12 cellular contexts compared by ENCODE assay signal in genomic region chr3:42518800-42519567, GRCh38. TPM values are rescaled to one million over a fixed set of nuclear protein-coding genes. Genes with fewer than 3 reads are reported as not detected.
DNase-seq lines count a peak whose midpoint lies in the region; ATAC-seq and TF ChIP-seq lines count a peak whose summit lies in the region.
"Had no signal": no experiment of that assay in that cellular context is flagged by ENCODE, and none has a peak within 500 bp of the region (broad histone marks: within the 10 kb centered on the region; RNA-seq: fewer than 3 reads in every experiment).

No MANE protein-coding gene starts in this region.

- H3K4me1 Mint-ChIP-seq in CD4-positive, alpha-beta T cell (ENCODE audit: low read depth) = peaks cover 41% of the 10 kb centered on the region
- H3K4me1 Mint-ChIP-seq: memory B cell had no signal

- H3K36me3 ChIP-seq in H7 (replicated peaks; ENCODE audit: control insufficient read depth, insufficient read depth, low read length) = 0 out of 2 replicates have a peak, but pooled peaks cover 1% of the 10 kb centered on the region
- no peaks in the 10 kb centered on the region for H3K36me3 ChIP-seq in stomach
- no peaks in the 10 kb centered on the region for H3K36me3 ChIP-seq in prostate gland
- H3K36me3 ChIP-seq: thoracic aorta had no signal

- H3K4me1 ChIP-seq in stomach (peaks cover 0 to 20% (median 18%) of the 10 kb centered on the region in 4 donors), prostate gland (replicated peaks) (peaks cover 23% of the 10 kb centered on the region)

- H3K36me3 Mint-ChIP-seq in CD4-positive, alpha-beta T cell (ENCODE audit: low read depth) = peaks cover 79% of the 10 kb centered on the region
- H3K36me3 Mint-ChIP-seq: memory B cell had no signal

- peak; percentile 67 for ATAC-seq in CD4-positive, alpha-beta T cell (ENCODE audit: poor library complexity)

- CTCF ChIA-PET in CD4-positive, alpha-beta T cell (lab: Charles Lee) = interaction anchor here (0.5 to 1.3 kb wide), 3 partner anchors 8 to 17 kb away, joined by 3 to 4 read pairs (median 4); partner anchors contain the start of gene VIPR1

- peak; percentile 37 for TF ChIP-seq CTCF in CD4-positive, alpha-beta T cell (IDR thresholded peaks at IDR 0.05)
- peak; percentile 24 for TF ChIP-seq CTCF in fibroblast of pulmonary artery (IDR thresholded peaks at IDR 0.05; ENCODE audit: low read length, missing control alignments)
- no peak for TF ChIP-seq CTCF in stomach (IDR thresholded peaks at IDR 0.05)
- no peak for TF ChIP-seq CTCF in prostate gland (IDR thresholded peaks at IDR 0.05)

- peak in 8 of 10 experiments; percentile 14 to 50 (median 32) for DNase-seq in CD4-positive, alpha-beta T cell
- DNase-seq in H7 (peak; percentile 87), fibroblast of pulmonary artery (ENCODE audit: low read depth) (no peak), HPDE6-E6E7 (ENCODE audit: extremely low spot score) (no peak), stomach (no peak), prostate gland (ENCODE audit: low spot score) (no peak), NCI-H2081 treated with DMSO at 0.1 percent for 48 hours (lab: John Stamatoyannopoulos, UW) (no peak)
- peak; percentile 37 for DNase-seq in activated CD4-positive, alpha-beta T cell treated with anti-CD3 and anti-CD28 coated beads for 48 hours
- DNase-seq: activated CD8-positive, alpha-beta memory T cell treated with anti-CD3 and anti-CD28 coated beads, Interleukin-2, amount 50 U/mL, for 48 hours; NCI-H446 treated with DMSO at 0.1 percent for 48 hours had no signal

- POLR2A ChIA-PET in CD4-positive, alpha-beta T cell (lab: Charles Lee) = interaction anchor here (0.9 to 1.3 kb wide), 3 partner anchors 10 to 37 kb away, joined by 3 read pairs; partner anchors contain the start of gene VIPR1

- no peak overlapping the region for H3K4me3 Mint-ChIP-seq in CD4-positive, alpha-beta T cell
- H3K4me3 Mint-ChIP-seq: memory B cell had no signal

- 74 to 88% (median 80%) methylated on average over 6 of the region's 6 CpGs for WGBS in stomach, 5 donors
- 75% methylated on average over 5 of the region's 6 CpGs for WGBS in prostate gland

- H3K27me3 ChIP-seq in CD4-positive, alpha-beta T cell (ENCODE audit: control insufficient read depth, insufficient read depth, low read length) = no peaks in the 10 kb centered on the region
- H3K27me3 ChIP-seq in H7 (ENCODE audit: control insufficient read depth, insufficient read depth, low read length) (no peaks in the 10 kb centered on the region), stomach (no peaks in the 10 kb centered on the region), prostate gland (replicated peaks; ENCODE audit: insufficient read depth) (no peaks in the 10 kb centered on the region)

- TF ChIP-seq EP300 in stomach (IDR thresholded peaks at IDR 0.05) = no peak

- no peaks in the 10 kb centered on the region for H3K9me3 Mint-ChIP-seq in CD4-positive, alpha-beta T cell
- H3K9me3 Mint-ChIP-seq: memory B cell had no signal

- peak overlapping the region; percentile 81 for H3K27ac Mint-ChIP-seq in CD4-positive, alpha-beta T cell
- H3K27ac Mint-ChIP-seq: memory B cell had no signal

- intact Hi-C loops in CD4-positive, alpha-beta T cell (cut with DNase I, micrococcal nuclease) = loop anchor here in 1 of 2 experiments (2.0 kb wide), 1 partner anchor 18 kb away; no protein-coding TSS in a partner anchor
- intact Hi-C loops in stomach (cut with DNase I; ENCODE audit: low total_unique reads) = no loop called here
- intact Hi-C loops in prostate gland (cut with DNase I) = no loop called here

- TF ChIP-seq POLR2A in stomach (IDR thresholded peaks at IDR 0.05) (no peak), prostate gland (IDR thresholded peaks at IDR 0.05) (no peak)

- no peaks in the 10 kb centered on the region for H3K27me3 Mint-ChIP-seq in CD4-positive, alpha-beta T cell
- H3K27me3 Mint-ChIP-seq: memory B cell had no signal

- H3K4me3 ChIP-seq in H7 (ENCODE audit: insufficient read depth, low read depth, low read length) = no peak overlapping the region
- H3K4me3 ChIP-seq in fibroblast of pulmonary artery (replicated peaks; ENCODE audit: low read depth, low read length) = no peak overlapping the region
- no peak overlapping the region for H3K4me3 ChIP-seq in stomach
- no peak overlapping the region for H3K4me3 ChIP-seq in prostate gland
- H3K4me3 ChIP-seq: thoracic aorta had no signal

- H3K27ac ChIP-seq in CD4-positive, alpha-beta T cell (ENCODE audit: low read depth, low read length) = peak overlapping the region; percentile 39
- no peak overlapping the region for H3K27ac ChIP-seq in stomach
- H3K27ac ChIP-seq in prostate gland = no peak overlapping the region
- H3K27ac ChIP-seq: thoracic aorta had no signal

- no peaks in the 10 kb centered on the region for H3K9me3 ChIP-seq in CD4-positive, alpha-beta T cell (ENCODE audit: control insufficient read depth, low read length)
- no peaks in the 10 kb centered on the region for H3K9me3 ChIP-seq in stomach
- no peaks in the 10 kb centered on the region for H3K9me3 ChIP-seq in prostate gland
- H3K9me3 ChIP-seq: thoracic aorta had no signal

RNA-seq across cellular contexts. Expression of gene VIPR1, which starts 16.5 kb away (rescaled TPM):
- total RNA-seq in CD4-positive, alpha-beta T cell = 10 to 100 TPM; 66.8 to 67.6 TPM
- 1.9 and 2.2 TPM in 2 replicates for total RNA-seq in H7 (2014; rRNA removed; shearing (Covaris generic))
- total RNA-seq in stomach = 100 to 1,000 TPM in 1 of 5 donors, 10 to 100 TPM in 3, 1 to 10 TPM in 1; 9.5 to 170 (median 14.0) TPM
- polyA plus RNA-seq in stomach = 10 to 100 TPM in 1 of 3 donors, 1 to 10 TPM in 2; 2.2 to 10.0 (median 3.1) TPM
- 100 to 1,000 TPM in 1 of 2 donors, 10 to 100 TPM in 1; 98.5 to 226 TPM for total RNA-seq in prostate gland

Comparison
In these comparisons a context has a peak if more than half of its experiments do, and no peak if none do; other contexts are left out.
1. DNase-seq: peak in CD4-positive, alpha-beta T cell (8 of 10), H7 (single experiment) and activated CD4-positive, alpha-beta T cell treated with anti-CD3 and anti-CD28 coated beads for 48 hours (single experiment); none in fibroblast of pulmonary artery (single experiment), HPDE6-E6E7 (single experiment), stomach (single experiment), prostate gland (single experiment) and NCI-H2081 treated with DMSO at 0.1 percent for 48 hours (single experiment).
2. CTCF ChIP-seq: peak in CD4-positive, alpha-beta T cell (single experiment) and fibroblast of pulmonary artery (single experiment); none in stomach (0 of 7) and prostate gland (0 of 4).